Comparison of ENCODE assay signal across 8 cellular contexts in the genomic region with DNA sequence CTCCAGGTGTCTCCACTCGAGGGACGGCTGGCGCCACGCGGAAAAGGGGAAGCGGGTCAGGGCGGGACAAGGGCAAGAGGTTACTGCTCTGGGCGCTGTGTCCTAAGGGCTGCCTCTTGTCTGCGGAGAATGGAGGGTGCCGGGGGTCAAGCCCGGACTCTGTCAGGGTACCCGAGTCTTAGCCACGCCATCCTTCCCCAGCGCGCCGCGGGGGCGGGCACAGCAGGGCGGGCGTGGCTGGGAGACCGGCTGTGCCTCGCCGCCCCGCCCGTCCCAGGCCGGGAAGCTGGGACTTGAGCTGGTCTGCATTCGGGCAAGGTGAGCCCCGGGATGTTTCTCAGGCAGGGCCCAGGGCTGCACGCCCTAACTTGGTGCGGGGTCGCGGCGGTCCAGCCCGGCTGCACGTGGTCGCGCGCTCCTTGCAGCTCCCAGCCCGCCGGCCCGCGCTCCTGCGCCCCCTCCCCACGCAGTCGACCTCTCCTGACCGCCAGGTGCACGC. TPM values are rescaled to one million over a fixed set of nuclear protein-coding genes. Genes with fewer than 3 reads are reported as not detected.
DNase-seq lines count a peak whose midpoint lies in the region; ATAC-seq and TF ChIP-seq lines count a peak whose summit lies in the region.

No MANE protein-coding gene starts in this region.

- POLR2A ChIA-PET in AG04449 (lab: Yijun Ruan, JAX), result interaction anchor here (0.7 to 2.2 kb wide), 7 partner anchors 10 to 83 kb away, joined by 3 to 9 read pairs (median 5); a partner anchor contains a TSS

- TF ChIP-seq EP300 in sigmoid colon (IDR thresholded peaks at IDR 0.05), result no peak

- H3K27me3 ChIP-seq in heart right ventricle (peaks cover 0 to 25% (median 12%) of the 10 kb centered on the region in 7 donors), sigmoid colon (peaks cover 3 to 11% (median 11%) of the 10 kb centered on the region in 3 donors)

- 1% methylated on average over 32 to 47 of the region's 47 CpGs for WGBS in heart right ventricle, 2 donors
- WGBS in sigmoid colon, 2 donors, result 1% methylated on average over 47 of the region's 47 CpGs

- intact Hi-C loops in heart right ventricle (cut with DNase I) (loop anchor here in 1 of 10 donors (5.0 kb wide), 1 partner anchor 33 kb away; a partner anchor contains a TSS), sigmoid colon (cut with DNase I) (no loop called here)

- H3K36me3 ChIP-seq in heart right ventricle (no peaks in the 10 kb centered on the region), sigmoid colon (no peaks in the 10 kb centered on the region)

- no peak for TF ChIP-seq CTCF in AG04449 (IDR thresholded peaks at IDR 0.05; ENCODE audit: insufficient read depth, low read length, missing control alignments)
- no peak for TF ChIP-seq CTCF in heart right ventricle (IDR thresholded peaks at IDR 0.05)
- TF ChIP-seq CTCF in sigmoid colon (IDR thresholded peaks at IDR 0.05), result no peak

- H3K4me1 ChIP-seq in heart right ventricle, result peaks cover 22 to 63% (median 55%) of the 10 kb centered on the region in 9 donors
- peaks cover 0 to 71% (median 58%) of the 10 kb centered on the region in 4 donors for H3K4me1 ChIP-seq in sigmoid colon

- H3K9me3 ChIP-seq in heart right ventricle (no peaks in the 10 kb centered on the region), sigmoid colon (no peaks in the 10 kb centered on the region)

- CTCF ChIA-PET in AG04449 (lab: Yijun Ruan, JAX), result interaction anchor here (0.8 to 8.3 kb wide), 6 partner anchors 11 to 266 kb away, joined by 3 to 59 read pairs (median 4); no protein-coding TSS in a partner anchor

- H3K4me3 ChIP-seq in AG04449 (ENCODE audit: low read depth, low read length) (peak overlapping the region; percentile 52), heart right ventricle (peak overlapping the region; percentile 33 to 62 (median 55)), sigmoid colon (peak overlapping the region; percentile 5 to 99 (median 92))

- in situ Hi-C loops in GM18951 (cut with MboI; ENCODE audit: low sequenced_read_pairs, unreplicated experiment), result no loop called here

- no peak for DNase-seq in AG04449 (ENCODE audit: low read depth, low spot score)
- DNase-seq in activated CD8-positive, alpha-beta memory T cell treated with anti-CD3 and anti-CD28 coated beads for 24 hours, result peak; percentile 79
- peak in 1 of 2 donors; percentile 52 for DNase-seq in heart right ventricle
- DNase-seq in sigmoid colon, result no peak
- DNase-seq in NCI-H82 treated with DMSO at 0.1 percent for 48 hours (lab: John Stamatoyannopoulos, UW; ENCODE audit: unreplicated experiment), result no peak
- DNase-seq in NCI-H1694 treated with DMSO at 0.1 percent for 48 hours (lab: John Stamatoyannopoulos, UW), result no peak
- DNase-seq in DMS114 treated with DMSO at 0.1 percent for 48 hours (lab: John Stamatoyannopoulos, UW; ENCODE audit: unreplicated experiment), result no peak

- H3K27ac ChIP-seq in heart right ventricle (peak overlapping the region in 8 of 10 donors; percentile 13 to 100 (median 50)), sigmoid colon (peak overlapping the region; percentile 99 to 100 (median 100))

- peak; percentile 53 for TF ChIP-seq POLR2A in GM18951 (IDR thresholded peaks at IDR 0.05; ENCODE audit: extremely low read depth, insufficient read depth, insufficient read length)
- TF ChIP-seq POLR2A in sigmoid colon (IDR thresholded peaks at IDR 0.05), result no peak

- ATAC-seq in heart right ventricle, result peak; percentile 4 to 28 (median 24)

RNA-seq across cellular contexts. Expression of a gene that starts 6.2 kb away (rescaled TPM):
- total RNA-seq in heart right ventricle (100 to 1,000 TPM; 298 to 959 (median 345) TPM), sigmoid colon (1,000 to 10,000 TPM; 1,038 to 2,003 (median 1,212) TPM)
- polyA plus RNA-seq in heart right ventricle (1,000 to 10,000 TPM in 1 of 2 donors, 100 to 1,000 TPM in 1; 290 to 1,180 TPM), sigmoid colon (1,000 to 10,000 TPM; 2,538 to 4,527 (median 2,852) TPM)

RNA-seq across cellular contexts. Expression of a gene that starts 9.3 kb away (rescaled TPM):
- total RNA-seq in heart right ventricle (1 to 10 TPM in 1 of 10 donors, under 1 TPM in 7, not detected in 2; 0.28 to 1.3 (median 0.45) TPM), sigmoid colon (1 to 10 TPM in 1 of 4 donors, under 1 TPM in 2, not detected in 1; 0.33 to 1.1 (median 0.95) TPM)
- polyA plus RNA-seq in heart right ventricle (under 1 TPM; 0.14 to 0.95 TPM), sigmoid colon (1 to 10 TPM in 1 of 3 donors, not detected in 2; 2.3 TPM)

RNA-seq across cellular contexts. Expression of a gene that starts 33.3 kb away (rescaled TPM):
- total RNA-seq in heart right ventricle, result 10 to 100 TPM in 8 of 10 donors, 1 to 10 TPM in 2; 8.7 to 17.2 (median 10.7) TPM
- polyA plus RNA-seq in heart right ventricle, result 10 to 100 TPM; 16.5 to 30.6 TPM
- total RNA-seq in sigmoid colon, result 10 to 100 TPM in 3 of 4 donors, 1 to 10 TPM in 1; 9.6 to 24.1 (median 14.6) TPM
- 10 to 100 TPM in 2 of 3 donors, 1 to 10 TPM in 1; 6.6 to 27.2 (median 10.9) TPM for polyA plus RNA-seq in sigmoid colon
